Comparison of ENCODE assay signal across 9 cellular contexts in the genomic region with DNA sequence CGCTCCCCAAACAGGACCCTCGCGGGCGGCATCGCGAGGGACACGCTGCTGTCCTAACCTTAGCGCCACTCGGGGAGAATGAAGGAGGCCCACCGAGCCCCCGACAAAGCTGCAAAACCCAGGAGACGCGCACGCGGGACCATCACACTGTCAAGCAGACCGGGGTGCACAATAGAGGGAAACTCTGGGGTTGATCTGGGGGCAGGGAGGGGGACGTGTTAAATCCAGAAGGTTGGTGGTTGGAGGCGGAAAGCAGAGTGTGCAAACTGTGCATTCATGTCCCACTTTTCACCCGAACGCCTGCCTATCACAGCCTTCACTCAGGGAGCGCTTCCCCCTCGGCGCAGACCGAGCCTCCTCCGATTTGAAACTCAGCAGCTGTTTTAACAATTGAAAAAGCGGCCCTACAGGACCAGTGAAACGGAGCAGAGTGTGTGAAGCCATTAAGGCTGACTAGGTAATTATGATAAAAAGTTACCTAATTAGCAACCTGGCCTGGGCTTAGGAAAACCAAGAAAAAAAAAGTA. TPM values are rescaled to one million over a fixed set of nuclear protein-coding genes. Genes with fewer than 3 reads are reported as not detected.
DNase-seq lines count a peak whose midpoint lies in the region; ATAC-seq, FAIRE-seq and TF ChIP-seq lines count a peak whose summit lies in the region.
"Had no signal": no experiment of that assay in that cellular context is flagged by ENCODE, and none has a peak within 500 bp of the region (broad histone marks: within the 10 kb centered on the region; RNA-seq: fewer than 3 reads in every experiment).

No MANE protein-coding gene starts in this region.

- H3K9me3 Mint-ChIP-seq in activated CD4-positive, alpha-beta T cell treated with anti-CD3 and anti-CD28 coated beads, Interleukin-2, amount 10 ng/mL, durations not matched to agents 7 days and 5 days: no peaks in the 10 kb centered on the region

- no peak overlapping the region for H3K27ac Mint-ChIP-seq in activated CD4-positive, alpha-beta T cell treated with anti-CD3 and anti-CD28 coated beads, Interleukin-2, amount 10 ng/mL, durations not matched to agents 7 days and 5 days

- H3K4me1 ChIP-seq in HCT116 (ENCODE audit: control insufficient read depth in 1 of 2, insufficient read depth in 2 of 2, low read length in 2 of 2) (peaks cover 0 to 12% of the 10 kb centered on the region in 2 experiments; a peak in 3 of 4 replicates), heart left ventricle (peaks cover 0 to 25% (median 0%) of the 10 kb centered on the region in 12 donors), psoas muscle (peaks cover 7% of the 10 kb centered on the region)

- no peak for TF ChIP-seq POLR2A in HCT116 (IDR thresholded peaks at IDR 0.05; ENCODE audit: borderline replicate concordance, extremely low read depth, insufficient read depth, insufficient read length)
- no peak for TF ChIP-seq POLR2A in heart left ventricle (IDR thresholded peaks at IDR 0.05)

- H3K4me1 Mint-ChIP-seq in activated CD4-positive, alpha-beta T cell treated with anti-CD3 and anti-CD28 coated beads, Interleukin-2, amount 10 ng/mL, durations not matched to agents 7 days and 5 days: peaks cover 22% of the 10 kb centered on the region

- H3K27me3 ChIP-seq in HCT116 (ENCODE audit: insufficient read depth, low read length): 0 out of 2 replicates have a peak, but pooled peaks cover 5% of the 10 kb centered on the region
- peaks cover 0 to 56% (median 0%) of the 10 kb centered on the region in 9 donors for H3K27me3 ChIP-seq in heart left ventricle
- H3K27me3 ChIP-seq in psoas muscle (ENCODE audit: insufficient read depth in 3 of 3, low read length in 2 of 3): peaks cover 0 to 35% (median 4%) of the 10 kb centered on the region in 3 donors

- no peak overlapping the region; a peak in 1 of 4 replicates for H3K4me3 ChIP-seq in HCT116 (replicated peaks in 1 of 2; ENCODE audit: low read depth in 1 of 2, low read length in 2 of 2)
- H3K4me3 ChIP-seq in heart left ventricle: peak overlapping the region; percentile 50 to 83 (median 66)
- H3K4me3 ChIP-seq in psoas muscle: peak overlapping the region; percentile 69

- H3K79me2 ChIP-seq in HCT116 (ENCODE audit: insufficient read depth, low read length): no peaks in the 10 kb centered on the region

- POLR2A ChIA-PET in HCT116 (lab: Charles Lee): no interaction called here
- POLR2A ChIA-PET in activated CD4-positive, alpha-beta T cell treated with anti-CD3 and anti-CD28 coated beads, Interleukin-2, amount 10 ng/mL, durations not matched to agents 7 days and 5 days (lab: Charles Lee): no interaction called here

- CTCF ChIA-PET in HCT116 (lab: Charles Lee): no interaction called here
- CTCF ChIA-PET in activated CD4-positive, alpha-beta T cell treated with anti-CD3 and anti-CD28 coated beads, Interleukin-2, amount 10 ng/mL, durations not matched to agents 7 days and 5 days (lab: Charles Lee): no interaction called here

- H3K27ac ChIP-seq in HCT116 (ENCODE audit: low read depth, low read length) (no peak overlapping the region), heart left ventricle (peak overlapping the region in 8 of 12 donors; percentile 12 to 84 (median 61)), psoas muscle (no peak overlapping the region)

- DNase-seq in HCT116 (ENCODE audit: low read depth, low spot score) (no peak), heart left ventricle (peak; percentile 15 to 58 (median 25)), psoas muscle (no peak), epidermal melanocyte (ENCODE audit: insufficient read length, low spot score) (no peak), HTR-8/SVneo (ENCODE audit: insufficient read length, low spot score) (no peak), middle frontal gyrus (ENCODE audit: extremely low spot score, low spot score) (no peak)
- no peak for DNase-seq in activated CD4-positive, alpha-beta T cell treated with anti-CD3 and anti-CD28 coated beads, Interleukin-2, amount 10 ng/mL, durations not matched to agents 7 days and 5 days

- H3K36me3 ChIP-seq in HCT116 (ENCODE audit: control insufficient read depth in 1 of 2, insufficient read depth in 2 of 2, low read length in 2 of 2) (no peaks in the 10 kb centered on the region), heart left ventricle (no peaks in the 10 kb centered on the region), psoas muscle (ENCODE audit: insufficient read depth in 1 of 2, low read depth in 1 of 2) (no peaks in the 10 kb centered on the region)

- RAD21 ChIA-PET in HCT116 (lab: Charles Lee; ENCODE audit: low non-redundant PET in 1 of 2, low total read pairs in 2 of 2, uncharacterized antibody in 2 of 2, unreplicated experiment in 2 of 2): no interaction called here

- no peaks in the 10 kb centered on the region for H3K9me2 ChIP-seq in HCT116 (ENCODE audit: insufficient read depth)

- no peaks in the 10 kb centered on the region for H3K36me3 Mint-ChIP-seq in activated CD4-positive, alpha-beta T cell treated with anti-CD3 and anti-CD28 coated beads, Interleukin-2, amount 10 ng/mL, durations not matched to agents 7 days and 5 days (ENCODE audit: low read depth)

- H4K20me1 ChIP-seq in HCT116 (ENCODE audit: insufficient read depth): no peaks in the 10 kb centered on the region

- no peak overlapping the region for H3K9ac ChIP-seq in HCT116 (ENCODE audit: low read length)

- peak overlapping the region; percentile 84 for H2AFZ ChIP-seq in HCT116 (ENCODE audit: low read depth, low read length, poor library complexity, severe bottlenecking)

- H3K9me3 ChIP-seq in HCT116 (ENCODE audit: control insufficient read depth in 1 of 2, insufficient read depth in 1 of 2, low read depth in 1 of 2, low read length in 2 of 2): no peaks in the 10 kb centered on the region
- H3K9me3 ChIP-seq in heart left ventricle: no peaks in the 10 kb centered on the region
- H3K9me3 ChIP-seq in psoas muscle: no peaks in the 10 kb centered on the region

- intact Hi-C loops in HCT116 (cut with micrococcal nuclease) (no loop called here), heart left ventricle (cut with DNase I) (loop anchor here in 9 of 10 donors (5.0 to 10.0 kb wide), 4 partner anchors 48 to 158 kb away; partner anchors contain the start of gene PRDM5 (in 8 of the 9)), psoas muscle (cut with DNase I) (loop anchor here in 1 of 2 donors (10.0 kb wide), 2 partner anchors 148 to 1178 kb away; partner anchors contain the start of gene PRDM5)

- 0 to 1% (median 1%) methylated on average over 27 of the region's 27 CpGs for WGBS in heart left ventricle, 4 donors
- 2 to 4% (median 3%) methylated on average over 27 of the region's 27 CpGs for WGBS in psoas muscle, 3 donors

- TF ChIP-seq CTCF in HCT116 (IDR thresholded peaks at IDR 0.05 in 2 of 3, conservative IDR thresholded peaks at IDR 0.05 in 1 of 3; ENCODE audit: borderline replicate concordance in 1 of 3, insufficient read depth in 1 of 3, low read depth in 2 of 3, low read length in 2 of 3) (no peak), heart left ventricle (IDR thresholded peaks at IDR 0.05) (no peak), psoas muscle (IDR thresholded peaks at IDR 0.05) (no peak)

- H3K4me2 ChIP-seq in HCT116 (ENCODE audit: low read length): peak overlapping the region; percentile 83

- H3K4me3 Mint-ChIP-seq in activated CD4-positive, alpha-beta T cell treated with anti-CD3 and anti-CD28 coated beads, Interleukin-2, amount 10 ng/mL, durations not matched to agents 7 days and 5 days: peak overlapping the region; percentile 75

- TF ChIP-seq RAD21 in HCT116 (IDR thresholded peaks at IDR 0.05; ENCODE audit: low read depth): no peak

- peaks cover 81% of the 10 kb centered on the region for H3K27me3 Mint-ChIP-seq in activated CD4-positive, alpha-beta T cell treated with anti-CD3 and anti-CD28 coated beads, Interleukin-2, amount 10 ng/mL, durations not matched to agents 7 days and 5 days

- ATAC-seq in HCT116 (no peak), heart left ventricle (peak; percentile 23 to 39 (median 31)), psoas muscle (peak in 3 of 4 donors; percentile 18 to 39 (median 28)), HG03135 (IDR thresholded peaks at IDR 0.05; ENCODE audit: unreplicated experiment) (no peak)

- no peak for FAIRE-seq in HTR-8/SVneo (lab: Jason Lieb, UNC)

- BruUV-seq in HCT116 (replicated peaks; lab: Mats Ljungman, UMichigan): no TSS peak

TF ChIP-seq in HCT116, 20 proteins besides CTCF, POLR2A, EP300 and RAD21 (continues in another document):
- TF ChIP-seq YY1 (IDR thresholded peaks at IDR 0.05; ENCODE audit: extremely low read depth, insufficient replicate concordance, low read depth, low read length) (no peak), CBX3 (IDR thresholded peaks at IDR 0.05; ENCODE audit: low read depth) (no peak), FOSL1 (IDR thresholded peaks at IDR 0.05; ENCODE audit: low read depth) (no peak), ELF1 (IDR thresholded peaks at IDR 0.05; ENCODE audit: borderline replicate concordance, low read depth) (no peak), CEBPB (IDR thresholded peaks at IDR 0.05; ENCODE audit: low read depth) (no peak)
- TF ChIP-seq, protein P1, sequence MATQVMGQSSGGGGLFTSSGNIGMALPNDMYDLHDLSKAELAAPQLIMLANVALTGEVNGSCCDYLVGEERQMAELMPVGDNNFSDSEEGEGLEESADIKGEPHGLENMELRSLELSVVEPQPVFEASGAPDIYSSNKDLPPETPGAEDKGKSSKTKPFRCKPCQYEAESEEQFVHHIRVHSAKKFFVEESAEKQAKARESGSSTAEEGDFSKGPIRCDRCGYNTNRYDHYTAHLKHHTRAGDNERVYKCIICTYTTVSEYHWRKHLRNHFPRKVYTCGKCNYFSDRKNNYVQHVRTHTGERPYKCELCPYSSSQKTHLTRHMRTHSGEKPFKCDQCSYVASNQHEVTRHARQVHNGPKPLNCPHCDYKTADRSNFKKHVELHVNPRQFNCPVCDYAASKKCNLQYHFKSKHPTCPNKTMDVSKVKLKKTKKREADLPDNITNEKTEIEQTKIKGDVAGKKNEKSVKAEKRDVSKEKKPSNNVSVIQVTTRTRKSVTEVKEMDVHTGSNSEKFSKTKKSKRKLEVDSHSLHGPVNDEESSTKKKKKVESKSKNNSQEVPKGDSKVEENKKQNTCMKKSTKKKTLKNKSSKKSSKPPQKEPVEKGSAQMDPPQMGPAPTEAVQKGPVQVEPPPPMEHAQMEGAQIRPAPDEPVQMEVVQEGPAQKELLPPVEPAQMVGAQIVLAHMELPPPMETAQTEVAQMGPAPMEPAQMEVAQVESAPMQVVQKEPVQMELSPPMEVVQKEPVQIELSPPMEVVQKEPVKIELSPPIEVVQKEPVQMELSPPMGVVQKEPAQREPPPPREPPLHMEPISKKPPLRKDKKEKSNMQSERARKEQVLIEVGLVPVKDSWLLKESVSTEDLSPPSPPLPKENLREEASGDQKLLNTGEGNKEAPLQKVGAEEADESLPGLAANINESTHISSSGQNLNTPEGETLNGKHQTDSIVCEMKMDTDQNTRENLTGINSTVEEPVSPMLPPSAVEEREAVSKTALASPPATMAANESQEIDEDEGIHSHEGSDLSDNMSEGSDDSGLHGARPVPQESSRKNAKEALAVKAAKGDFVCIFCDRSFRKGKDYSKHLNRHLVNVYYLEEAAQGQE (IDR thresholded peaks at IDR 0.05; ENCODE audit: low read depth): no peak

RNA-seq across cellular contexts. Expression of gene NDNF, which starts 0.6 kb away (rescaled TPM):
- 0.22 TPM for total RNA-seq in HCT116 (2021; ENCODE audit: unreplicated experiment)
- 0.07 TPM in 1 of 2 replicates, not detected in the other for polyA plus RNA-seq in HCT116 (2012)
- under 1 TPM; 0.06 to 0.10 TPM for total RNA-seq in activated CD4-positive, alpha-beta T cell treated with anti-CD3 and anti-CD28 coated beads, Interleukin-2, amount 10 ng/mL, durations not matched to agents 7 days and 5 days
- 10 to 100 TPM in 3 of 9 donors, 1 to 10 TPM in 6; 3.0 to 11.2 (median 8.2) TPM for total RNA-seq in heart left ventricle
- polyA plus RNA-seq in heart left ventricle: 1 to 10 TPM; 2.8 to 6.7 TPM
- 1 to 10 TPM; 2.1 to 7.6 (median 5.5) TPM for total RNA-seq in psoas muscle
- 1 to 10 TPM; 2.5 to 3.4 (median 3.0) TPM for polyA plus RNA-seq in psoas muscle
- total RNA-seq: renal cortical epithelial cell had no signal

Comparison
In these comparisons a context has a peak if more than half of its experiments do, and no peak if none do; other contexts are left out.
1. ATAC-seq: peak in heart left ventricle (4 of 4) and psoas muscle (3 of 4); none in HCT116 (single experiment) and HG03135 (single experiment).
2. DNase-seq: peak in heart left ventricle (5 of 5); none in HCT116 (single experiment), activated CD4-positive, alpha-beta T cell treated with anti-CD3 and anti-CD28 coated beads, Interleukin-2, amount 10 ng/mL, durations not matched to agents 7 days and 5 days (single experiment), psoas muscle (0 of 2), epidermal melanocyte (single experiment), HTR-8/SVneo (single experiment) and middle frontal gyrus (single experiment).
3. H3K27ac ChIP-seq: peak in heart left ventricle (8 of 12); none in HCT116 (single experiment) and psoas muscle (single experiment).
4. H3K4me3 ChIP-seq: peak in heart left ventricle (12 of 12) and psoas muscle (single experiment); none in HCT116 (0 of 2).